Comparison of ENCODE assay signal across 19 cellular contexts in genomic region chr10:132845780-132846595, GRCh38.
DNase-seq lines count a peak whose midpoint lies in the region; ATAC-seq, FAIRE-seq and TF ChIP-seq lines count a peak whose summit lies in the region.
"Had no signal": no experiment of that assay in that cellular context is flagged by ENCODE, and none has a peak within 500 bp of the region (broad histone marks: within the 10 kb centered on the region; RNA-seq: fewer than 3 reads in every experiment).

No MANE protein-coding gene starts in this region.

- peak; percentile 28; the same call in 1 of the 2 replicates for ATAC-seq in Panc1
- ATAC-seq: CD8-positive, alpha-beta T cell had no signal

- TF ChIP-seq POLR2A in tibial nerve (IDR thresholded peaks at IDR 0.05) = no peak

- intact Hi-C loops in Panc1 (cut with micrococcal nuclease; ENCODE audit: unreplicated experiment) = no loop called here
- intact Hi-C loops in kidney (cut with DNase I) = no loop called here

- peak overlapping the region in 8 of 11 experiments; percentile 75 to 92 (median 88); a peak in 14 of 22 replicates for H3K4me2 ChIP-seq in BLaER1 treated with 17β-estradiol and CSF1 and Interleukin-3, amounts not matched to agents 10 nM and 100 nM
- H3K4me2 ChIP-seq: PC-9 had no signal

- H4K20me1 ChIP-seq in BLaER1 treated with 17β-estradiol and CSF1 and Interleukin-3, amounts not matched to agents 10 nM and 100 nM = no peaks in the 10 kb centered on the region

- FAIRE-seq in kidney (lab: Jason Lieb, UNC) = no peak
- FAIRE-seq: GM12892, GM19239, HTR-8/SVneo had no signal

- peaks cover 19 to 25% (median 22%) of the 10 kb centered on the region in 11 experiments for H3K9me3 ChIP-seq in BLaER1 treated with 17β-estradiol and CSF1 and Interleukin-3, amounts not matched to agents 10 nM and 100 nM (replicated peaks in 1 of 11)
- H3K9me3 ChIP-seq in Panc1 (ENCODE audit: control insufficient read depth, insufficient read depth, low read depth, low read length) = peaks cover 11% of the 10 kb centered on the region; the same call in 1 of the 2 replicates
- peaks cover 2 to 11% of the 10 kb centered on the region in 2 donors for H3K9me3 ChIP-seq in kidney (ENCODE audit: control insufficient read depth in 1 of 2, low read length in 2 of 2)
- H3K9me3 ChIP-seq in tibial nerve = peaks cover 0 to 27% (median 6%) of the 10 kb centered on the region in 4 donors

- no peak for TF ChIP-seq EP300 in tibial nerve (IDR thresholded peaks at IDR 0.05)

- no peak for DNase-seq in Panc1 (ENCODE audit: low read depth, low spot score)
- peak; percentile 57 for DNase-seq in kidney
- peak; percentile 7 for DNase-seq in progenitor cell of endocrine pancreas (ENCODE audit: low spot score, unreplicated experiment)
- DNase-seq in NCI-H1092 (lab: John Stamatoyannopoulos, UW) = no peak
- no peak for DNase-seq in tibial nerve (ENCODE audit: low spot score in 2 of 2)
- DNase-seq in effector CD4-positive, alpha-beta T cell = no peak
- DNase-seq: ACHN; CD8-positive, alpha-beta T cell; DND-41; GDM1; NCI-H187 treated with DMSO at 0.1 percent for 48 hours; NCI-H446; PC-9; SHP77 had no signal

- no peak overlapping the region for H3K4me3 ChIP-seq in BLaER1 treated with 17β-estradiol and CSF1 and Interleukin-3, amounts not matched to agents 10 nM and 100 nM
- H3K4me3 ChIP-seq in Panc1 (ENCODE audit: low read depth in 2 of 2, low read length in 2 of 2) (no peak overlapping the region), kidney (ENCODE audit: low read length in 2 of 2) (no peak overlapping the region), tibial nerve (no peak overlapping the region)
- H3K4me3 ChIP-seq: PC-9 had no signal

- in situ Hi-C loops in Panc1 (cut with HindIII; ENCODE audit: low pct_unique_long_range_greater_than_20kb, low sequenced_read_pairs) = no loop called here

- POLR2A ChIA-PET in Panc1 (lab: Charles Lee) = no interaction called here

- H3K4me3 Mint-ChIP-seq in progenitor cell of endocrine pancreas (ENCODE audit: low read depth) = no peak overlapping the region
- H3K4me3 Mint-ChIP-seq: B cell; CD8-positive, alpha-beta T cell had no signal

- 78 to 79% methylated on average over 21 to 24 of the region's 33 CpGs for WGBS in tibial nerve, 2 donors

- TF ChIP-seq CTCF in Panc1 (IDR thresholded peaks at IDR 0.05) (no peak), kidney (IDR thresholded peaks at IDR 0.05; ENCODE audit: borderline replicate concordance, extremely low read depth, insufficient read depth) (no peak), progenitor cell of endocrine pancreas (IDR thresholded peaks at IDR 0.05; ENCODE audit: unreplicated experiment) (no peak), tibial nerve (IDR thresholded peaks at IDR 0.05) (no peak)

- H3K27ac Mint-ChIP-seq in progenitor cell of endocrine pancreas = no peak overlapping the region
- H3K27ac Mint-ChIP-seq: B cell; CD8-positive, alpha-beta T cell had no signal

- peaks cover 35 to 59% (median 55%) of the 10 kb centered on the region in 10 experiments for H3K4me1 ChIP-seq in BLaER1 treated with 17β-estradiol and CSF1 and Interleukin-3, amounts not matched to agents 10 nM and 100 nM
- H3K4me1 ChIP-seq in Panc1 (ENCODE audit: control insufficient read depth, insufficient read depth, low read length) (peaks cover 4% of the 10 kb centered on the region), kidney (ENCODE audit: control insufficient read depth in 1 of 2, insufficient read depth in 1 of 2, low read depth in 1 of 2, low read length in 2 of 2) (no peaks in the 10 kb centered on the region), tibial nerve (peaks cover 0 to 11% (median 0%) of the 10 kb centered on the region in 4 donors)

- H3K36me3 ChIP-seq in BLaER1 treated with 17β-estradiol and CSF1 and Interleukin-3, amounts not matched to agents 10 nM and 100 nM = no peaks in the 10 kb centered on the region
- H3K36me3 ChIP-seq in Panc1 (ENCODE audit: control insufficient read depth, insufficient read depth, low read length) = no peaks in the 10 kb centered on the region
- H3K36me3 ChIP-seq in kidney (ENCODE audit: control insufficient read depth in 1 of 2, insufficient read depth in 2 of 2, low read length in 2 of 2) = no peaks in the 10 kb centered on the region
- H3K36me3 ChIP-seq in tibial nerve = no peaks in the 10 kb centered on the region

- peaks cover 9% of the 10 kb centered on the region for H3K9me3 Mint-ChIP-seq in progenitor cell of endocrine pancreas (ENCODE audit: low read depth)

- H3K9ac ChIP-seq in BLaER1 treated with 17β-estradiol and CSF1 and Interleukin-3, amounts not matched to agents 10 nM and 100 nM = no peak overlapping the region
- H3K9ac ChIP-seq in kidney (ENCODE audit: low read length in 2 of 2) = no peak overlapping the region

- H3K36me3 Mint-ChIP-seq in progenitor cell of endocrine pancreas (ENCODE audit: insufficient read depth) = peaks cover 3% of the 10 kb centered on the region
- H3K36me3 Mint-ChIP-seq: CD8-positive, alpha-beta T cell had no signal

- no peak overlapping the region for H3K27ac ChIP-seq in BLaER1 treated with 17β-estradiol and CSF1 and Interleukin-3, amounts not matched to agents 10 nM and 100 nM
- H3K27ac ChIP-seq in Panc1 (ENCODE audit: low read length) (no peak overlapping the region), kidney (ENCODE audit: low read depth in 2 of 2, low read length in 2 of 2) (no peak overlapping the region), tibial nerve (no peak overlapping the region)
- H3K27ac ChIP-seq: PC-9 had no signal

- CTCF ChIA-PET in Panc1 (lab: Charles Lee) = interaction anchor here (0.5 kb wide), 1 partner anchor 176 kb away, joined by 8 read pairs; no protein-coding TSS in a partner anchor

- no TSS peak for BruUV-seq in Panc1 (replicated peaks; lab: Mats Ljungman, UMichigan)

- peaks cover 0 to 28% (median 0%) of the 10 kb centered on the region in 11 experiments; a peak in 5 of 22 replicates for H3K27me3 ChIP-seq in BLaER1 treated with 17β-estradiol and CSF1 and Interleukin-3, amounts not matched to agents 10 nM and 100 nM
- H3K27me3 ChIP-seq in Panc1 (ENCODE audit: control insufficient read depth, insufficient read depth, low read length) (no peaks in the 10 kb centered on the region; the same call in 1 of the 2 replicates), tibial nerve (peaks cover 0 to 9% of the 10 kb centered on the region in 2 donors)

- peaks cover 4% of the 10 kb centered on the region for H3K27me3 Mint-ChIP-seq in progenitor cell of endocrine pancreas

- H3K4me1 Mint-ChIP-seq in progenitor cell of endocrine pancreas (ENCODE audit: low read depth) = peaks cover 12% of the 10 kb centered on the region

Comparison
In these comparisons a context has a peak if more than half of its experiments do, and no peak if none do; other contexts are left out.
1. DNase-seq: peak in kidney (single experiment) and progenitor cell of endocrine pancreas (single experiment); none in Panc1 (single experiment), NCI-H1092 (single experiment), tibial nerve (0 of 2) and effector CD4-positive, alpha-beta T cell (single experiment).